ENCODE assay signal across 8 cellular contexts in genomic region chr10:62047960-62048383, GRCh38.
DNase-seq lines count a peak whose midpoint lies in the region; ATAC-seq and TF ChIP-seq lines count a peak whose summit lies in the region.

No MANE protein-coding gene starts in this region.

- H4K20me1 ChIP-seq in SK-N-SH (ENCODE audit: insufficient read depth): no peaks in the 10 kb centered on the region; the same call in 1 of the 2 replicates

- H3K27ac ChIP-seq in SK-N-SH (ENCODE audit: low read depth in 2 of 2, low read length in 1 of 2) (peak overlapping the region; percentile 84 to 97), mesodermal cell (ENCODE audit: low read depth, low read length, severe bottlenecking) (peak overlapping the region; percentile 96), transverse colon (peak overlapping the region; percentile 85 to 92 (median 89))

- H3K9me3 ChIP-seq in SK-N-SH (no peaks in the 10 kb centered on the region), mesodermal cell (ENCODE audit: control insufficient read depth, low read length) (no peaks in the 10 kb centered on the region), transverse colon (no peaks in the 10 kb centered on the region)

- no peak for TF ChIP-seq RAD21 in SK-N-SH (IDR thresholded peaks at IDR 0.05; ENCODE audit: low read length)

- H3F3A ChIP-seq in SK-N-SH (replicated peaks; ENCODE audit: insufficient read depth): peaks cover 40% of the 10 kb centered on the region

- TF ChIP-seq EP300 in SK-N-SH (IDR thresholded peaks at IDR 0.05; ENCODE audit: borderline replicate concordance in 1 of 2, low read depth in 1 of 2, low read length in 1 of 2) (no peak), transverse colon (IDR thresholded peaks at IDR 0.05; ENCODE audit: low read depth) (no peak)

- TF ChIP-seq CTCF in SK-N-SH (IDR thresholded peaks at IDR 0.05) (no peak), transverse colon (IDR thresholded peaks at IDR 0.05) (no peak)

- H3K79me2 ChIP-seq in SK-N-SH (ENCODE audit: insufficient read depth): peaks cover 78% of the 10 kb centered on the region

- DNase-seq in SK-N-SH (no peak), astrocyte of the hippocampus (ENCODE audit: low read depth, low spot score) (peak; percentile 22), transverse colon (peak; percentile 44)

- H3K9ac ChIP-seq in SK-N-SH: 0 out of 2 replicates have a peak overlapping the region, but pooled peaks have one; percentile 81

- intact Hi-C loops in transverse colon (cut with DNase I; ENCODE audit: low total_unique reads): loop anchor here (5.0 kb wide), 1 partner anchor 49 kb away; no protein-coding TSS in a partner anchor

- POLR2A ChIA-PET in SK-N-SH (lab: Yijun Ruan, JAX): no interaction called here

- peaks cover 35 to 49% of the 10 kb centered on the region in 2 experiments; a peak in 3 of 4 replicates for H3K4me1 ChIP-seq in SK-N-SH (ENCODE audit: control insufficient read depth in 1 of 2, insufficient read depth in 2 of 2, low read depth in 1 of 2, low read length in 1 of 2)
- H3K4me1 ChIP-seq in mesodermal cell (ENCODE audit: control insufficient read depth, insufficient read depth, low read length, poor library complexity, severe bottlenecking): peaks cover 47% of the 10 kb centered on the region
- peaks cover 44 to 79% (median 59%) of the 10 kb centered on the region in 4 donors for H3K4me1 ChIP-seq in transverse colon

- no peaks in the 10 kb centered on the region for H3K27me3 ChIP-seq in SK-N-SH (ENCODE audit: insufficient read depth)
- no peaks in the 10 kb centered on the region for H3K27me3 ChIP-seq in transverse colon

- CTCF ChIA-PET in SK-N-SH (lab: Yijun Ruan, JAX): interaction anchor here (0.8 to 5.9 kb wide), 4 partner anchors 10 to 197 kb away, joined by 3 to 49 read pairs (median 6); no protein-coding TSS in a partner anchor

- no peaks in the 10 kb centered on the region for H3K9me2 ChIP-seq in SK-N-SH

- WGBS in SK-N-SH (ENCODE audit: low lambda C conversion rate): 93% methylated on average over 2 of the region's 2 CpGs
- WGBS in mesodermal cell (ENCODE audit: insufficient coverage in 2 of 2), 2 experiments: no CpG with 5 or more reads among the region's 2 CpGs
- WGBS in transverse colon (ENCODE audit: low coverage in 1 of 2), 2 donors: 27 to 37% methylated on average over 2 of the region's 2 CpGs

- peaks cover 18 to 23% of the 10 kb centered on the region in 2 experiments for H3K36me3 ChIP-seq in SK-N-SH (replicated peaks in 1 of 2; ENCODE audit: control insufficient read depth in 1 of 2, insufficient read depth in 2 of 2, low read length in 1 of 2)
- H3K36me3 ChIP-seq in mesodermal cell (ENCODE audit: control insufficient read depth, insufficient read depth, low read length): peaks cover 15% of the 10 kb centered on the region
- no peaks in the 10 kb centered on the region for H3K36me3 ChIP-seq in transverse colon

- H3K4me3 ChIP-seq in SK-N-SH (ENCODE audit: low read depth in 2 of 2, low read length in 1 of 2) (no peak overlapping the region), mesodermal cell (ENCODE audit: extremely low read depth, insufficient read depth, low read length, poor library complexity, severe bottlenecking) (no peak overlapping the region), transverse colon (no peak overlapping the region)

- no peak for TF ChIP-seq POLR2A in transverse colon (IDR thresholded peaks at IDR 0.05)

- peak overlapping the region; percentile 84 for H3K4me2 ChIP-seq in SK-N-SH

- in situ Hi-C loops in transverse colon (cut with MboI; ENCODE audit: low pct_ligation_motif_present in 1 of 4, low pct_unique_long_range_greater_than_20kb in 1 of 4, low sequenced_read_pairs in 3 of 4): loop anchor here (10.0 kb wide), 4 partner anchors 143 to 197 kb away; partner anchors contain the start of gene ARID5B (in 3 of the 4)

- no peak overlapping the region for H2AFZ ChIP-seq in SK-N-SH (ENCODE audit: low read depth)

- ATAC-seq in SK-N-SH treated with all-trans-retinoic acid at 6 μM for 48 hours (no peak), GM19463 (IDR thresholded peaks at IDR 0.05; ENCODE audit: unreplicated experiment) (no peak), HG03354 (IDR thresholded peaks at IDR 0.05; ENCODE audit: poor library complexity, severe bottlenecking, unreplicated experiment) (no peak), HG03108 (IDR thresholded peaks at IDR 0.05; ENCODE audit: unreplicated experiment) (no peak)

TF ChIP-seq in SK-N-SH, 30 proteins besides CTCF, POLR2A, EP300 and RAD21:
- TF ChIP-seq, protein P1, sequence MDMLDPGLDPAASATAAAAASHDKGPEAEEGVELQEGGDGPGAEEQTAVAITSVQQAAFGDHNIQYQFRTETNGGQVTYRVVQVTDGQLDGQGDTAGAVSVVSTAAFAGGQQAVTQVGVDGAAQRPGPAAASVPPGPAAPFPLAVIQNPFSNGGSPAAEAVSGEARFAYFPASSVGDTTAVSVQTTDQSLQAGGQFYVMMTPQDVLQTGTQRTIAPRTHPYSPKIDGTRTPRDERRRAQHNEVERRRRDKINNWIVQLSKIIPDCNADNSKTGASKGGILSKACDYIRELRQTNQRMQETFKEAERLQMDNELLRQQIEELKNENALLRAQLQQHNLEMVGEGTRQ (IDR thresholded peaks at IDR 0.05; ENCODE audit: borderline replicate concordance, low read depth, low read length): no peak
- no peak for TF ChIP-seq PBX3 (IDR thresholded peaks at IDR 0.05)
- no peak for TF ChIP-seq MAX (IDR thresholded peaks at IDR 0.05; ENCODE audit: low read depth)
- no peak for TF ChIP-seq CHD2 (IDR thresholded peaks at IDR 0.05; ENCODE audit: low read length, partially characterized antibody)
- no peak for TF ChIP-seq SIN3A (IDR thresholded peaks at IDR 0.05; ENCODE audit: borderline replicate concordance, low read depth, low read length)
- TF ChIP-seq MEF2A (IDR thresholded peaks at IDR 0.05; ENCODE audit: borderline replicate concordance, low read depth): no peak
- no peak for TF ChIP-seq NFIC (IDR thresholded peaks at IDR 0.05; ENCODE audit: borderline replicate concordance)
- no peak for TF ChIP-seq JUND (IDR thresholded peaks at IDR 0.05)

TF ChIP-seq in SK-N-SH treated with all-trans-retinoic acid at 6 μM for 48 hours, 23 proteins besides CTCF, POLR2A, EP300 and RAD21:
- no peak for TF ChIP-seq ARNTL (CRISPR knock-in tag; IDR thresholded peaks at IDR 0.05; ENCODE audit: borderline replicate concordance, low read depth)
- no peak for TF ChIP-seq TOX (CRISPR knock-in tag; IDR thresholded peaks at IDR 0.05; ENCODE audit: borderline replicate concordance)
- TF ChIP-seq GLIS3 (CRISPR knock-in tag; IDR thresholded peaks at IDR 0.05): no peak
- no peak for TF ChIP-seq ZNF70 (CRISPR knock-in tag; IDR thresholded peaks at IDR 0.05)
- TF ChIP-seq ZC3H10 (CRISPR knock-in tag; IDR thresholded peaks at IDR 0.05): no peak
- no peak for TF ChIP-seq SNAI2 (CRISPR knock-in tag; IDR thresholded peaks at IDR 0.05)
- TF ChIP-seq ZFP3 (CRISPR knock-in tag; IDR thresholded peaks at IDR 0.05): no peak
- no peak for TF ChIP-seq POU6F1 (CRISPR knock-in tag; IDR thresholded peaks at IDR 0.05; ENCODE audit: borderline replicate concordance, low read depth)
- TF ChIP-seq ZNF8 (CRISPR knock-in tag; IDR thresholded peaks at IDR 0.05): no peak
- TF ChIP-seq ZNF565 (CRISPR knock-in tag; conservative IDR thresholded peaks at IDR 0.05; ENCODE audit: low read depth): no peak
- TF ChIP-seq TSHZ2 (CRISPR knock-in tag; IDR thresholded peaks at IDR 0.05): no peak
- no peak for TF ChIP-seq OSR1 (CRISPR knock-in tag; IDR thresholded peaks at IDR 0.05)
